Comparison of ENCODE assay signal across 14 cellular contexts in genomic region chr11:80365315-80365714, GRCh38.
A peak's percentile ranks its signal among the peaks of the same experiment; 100 is the strongest.
DNase-seq lines count a peak whose midpoint lies in the region; ATAC-seq, FAIRE-seq and TF ChIP-seq lines count a peak whose summit lies in the region.
"Had no signal": no experiment of that assay in that cellular context is flagged by ENCODE, and none has a peak within 500 bp of the region (broad histone marks: within the 10 kb centered on the region; RNA-seq: fewer than 3 reads in every experiment).

No MANE protein-coding gene starts in this region.

- no peak overlapping the region for H4K8ac ChIP-seq in mesendoderm (ENCODE audit: low read depth, low read length)

- no peaks in the 10 kb centered on the region for H3K79me1 ChIP-seq in mesendoderm (ENCODE audit: low read length)

- H3K4me3 ChIP-seq in GM12878 (no peak overlapping the region), foreskin fibroblast (ENCODE audit: low read depth in 1 of 2, low read length in 2 of 2) (no peak overlapping the region), mesendoderm (ENCODE audit: low read length) (no peak overlapping the region), psoas muscle (no peak overlapping the region)

- no peak for TF ChIP-seq RAD21 in GM12878 (IDR thresholded peaks at IDR 0.05; ENCODE audit: insufficient read depth, low read depth, low read length)

- no peaks in the 10 kb centered on the region for H3K79me2 ChIP-seq in GM12878 (ENCODE audit: control insufficient read depth, insufficient read depth, low read length)
- H3K79me2 ChIP-seq in mesendoderm (ENCODE audit: control insufficient read depth, insufficient read depth, low read length), result no peaks in the 10 kb centered on the region

- DNase-seq in GM12878 (ENCODE audit: low read depth, low spot score) (no peak), foreskin fibroblast (no peak), mesendoderm (no peak), psoas muscle (no peak)
- DNase-seq in stimulated activated CD4-positive, alpha-beta T cell treated with anti-CD3 and anti-CD28 coated beads, Interleukin-1b, Interleukin-23, amount 100 ng/mL, for 48 hours, result no peak
- DNase-seq: caudate nucleus; naive thymus-derived CD4-positive, alpha-beta T cell; NCI-H1694; NCI-H524 treated with DMSO at 0.1 percent for 48 hours; SHP77 had no signal

- TF ChIP-seq CTCF in GM12878 (IDR thresholded peaks at IDR 0.05 in 2 of 3, conservative IDR thresholded peaks at IDR 0.05 in 1 of 3; ENCODE audit: control insufficient read depth in 2 of 3, extremely low read depth in 1 of 3, insufficient read depth in 1 of 3, low read depth in 3 of 3, low read length in 3 of 3) (no peak), foreskin fibroblast (IDR thresholded peaks at IDR 0.05; ENCODE audit: low read depth, low read length) (no peak), psoas muscle (IDR thresholded peaks at IDR 0.05) (no peak)

- TF ChIP-seq POLR2A in GM12878 (IDR thresholded peaks at IDR 0.05; ENCODE audit: low read depth, low read length), result no peak

- H3K4me1 ChIP-seq in GM12878 (ENCODE audit: control insufficient read depth, insufficient read depth, low read length), result no peaks in the 10 kb centered on the region
- H3K4me1 ChIP-seq in mesendoderm (ENCODE audit: control insufficient read depth, low read depth, low read length), result no peaks in the 10 kb centered on the region
- no peaks in the 10 kb centered on the region for H3K4me1 ChIP-seq in psoas muscle

- no peak overlapping the region for H3K56ac ChIP-seq in mesendoderm (ENCODE audit: low read length)

- no peaks in the 10 kb centered on the region for H3K36me3 ChIP-seq in GM12878 (ENCODE audit: control insufficient read depth in 2 of 2, insufficient read depth in 2 of 2, low read length in 1 of 2)
- H3K36me3 ChIP-seq in mesendoderm (ENCODE audit: control insufficient read depth, insufficient read depth, low read length), result no peaks in the 10 kb centered on the region
- H3K36me3 ChIP-seq in psoas muscle (ENCODE audit: insufficient read depth in 1 of 2, low read depth in 1 of 2), result no peaks in the 10 kb centered on the region

- 35% methylated on average over 2 of the region's 2 CpGs for WGBS in GM12878 (ENCODE audit: insufficient coverage, insufficient replicate concordance, low lambda C conversion rate, missing lambda C conversion rate)
- no CpG with 5 or more reads among the region's 2 CpGs for WGBS in mesendoderm (ENCODE audit: extremely low coverage, insufficient coverage, low lambda C conversion rate)
- WGBS in psoas muscle, 3 donors, result 89 to 94% (median 91%) methylated on average over 2 of the region's 2 CpGs

- H3K9me3 ChIP-seq in GM12878 (replicated peaks; ENCODE audit: control insufficient read depth, insufficient read depth, low read length) (no peaks in the 10 kb centered on the region), psoas muscle (no peaks in the 10 kb centered on the region)

- H2BK15ac ChIP-seq in mesendoderm (replicated peaks; ENCODE audit: low read depth), result no peak overlapping the region

- intact Hi-C loops in GM12878 (cut with micrococcal nuclease; ENCODE audit: unreplicated experiment), result no loop called here
- intact Hi-C loops in psoas muscle (cut with DNase I), result no loop called here

- H2BK120ac ChIP-seq in mesendoderm (ENCODE audit: low read depth, low read length), result no peak overlapping the region

- H3K18ac ChIP-seq in mesendoderm (ENCODE audit: low read length), result no peak overlapping the region

- H3K27me3 ChIP-seq in GM12878 (replicated peaks in 1 of 2; ENCODE audit: control insufficient read depth in 2 of 2, insufficient read depth in 2 of 2, low read length in 1 of 2) (no peaks in the 10 kb centered on the region; a peak in 2 of 4 replicates), mesendoderm (ENCODE audit: insufficient read depth, low read length, poor library complexity) (no peaks in the 10 kb centered on the region), psoas muscle (ENCODE audit: insufficient read depth in 3 of 3, low read length in 2 of 3) (no peaks in the 10 kb centered on the region)

- peak overlapping the region; percentile 15; the same call in 1 of the 2 replicates for H3K4me2 ChIP-seq in GM12878 (ENCODE audit: control insufficient read depth, insufficient read depth)
- no peak overlapping the region for H3K4me2 ChIP-seq in mesendoderm (ENCODE audit: low read length)

- H2AFZ ChIP-seq in GM12878 (ENCODE audit: control insufficient read depth, low read depth, low read length), result peak overlapping the region; percentile 5

- H2BK5ac ChIP-seq in mesendoderm (ENCODE audit: low read length), result no peak overlapping the region

- H3K4ac ChIP-seq in mesendoderm (ENCODE audit: low read depth, low read length), result no peak overlapping the region

- SMC1A ChIA-PET in GM12878 (lab: Charles Lee; ENCODE audit: uncharacterized antibody, unreplicated experiment), result interaction anchor here (1.6 kb wide), 1 partner anchor 9 kb away, joined by 7 read pairs; no protein-coding TSS in a partner anchor

- BruUV-seq in GM12878 (replicated peaks; lab: Mats Ljungman, UMichigan), result no TSS peak

- ATAC-seq in GM18498 (IDR thresholded peaks at IDR 0.05; ENCODE audit: unreplicated experiment) (peak; percentile 84), GM19463 (IDR thresholded peaks at IDR 0.05; ENCODE audit: unreplicated experiment) (peak; percentile 64), HG03095 (IDR thresholded peaks at IDR 0.05; ENCODE audit: unreplicated experiment) (peak; percentile 80), GM12878 (peak; percentile 85), psoas muscle (no peak)
- ATAC-seq: naive thymus-derived CD4-positive, alpha-beta T cell; sciatic nerve had no signal

- RAD21 ChIA-PET in GM12878 (lab: Charles Lee; ENCODE audit: unreplicated experiment), result interaction anchor here (0.9 kb wide), 1 partner anchor 15 kb away, joined by 3 read pairs; no protein-coding TSS in a partner anchor

- no peak overlapping the region for H3K23ac ChIP-seq in mesendoderm (ENCODE audit: low read length)

- CTCF ChIA-PET in GM12878 (lab: Yijun Ruan, JAX), result interaction anchor here (0.6 kb wide), 1 partner anchor 24 kb away, joined by 3 read pairs; no protein-coding TSS in a partner anchor

- H2AK5ac ChIP-seq in mesendoderm (ENCODE audit: low read length), result no peak overlapping the region

- H4K5ac ChIP-seq in mesendoderm (ENCODE audit: low read length), result no peak overlapping the region

- POLR2A ChIA-PET in GM12878 (lab: Charles Lee), result no interaction called here

- H4K20me1 ChIP-seq in GM12878 (ENCODE audit: control insufficient read depth, insufficient read depth), result no peaks in the 10 kb centered on the region

- peak; percentile 35 for FAIRE-seq in GM12878 (lab: Jason Lieb, UNC)

- TF ChIP-seq EP300 in GM12878 (IDR thresholded peaks at IDR 0.05; ENCODE audit: borderline replicate concordance in 1 of 2, control insufficient read depth in 1 of 2, low read depth in 2 of 2, low read length in 2 of 2), result no peak

- H3K9ac ChIP-seq in GM12878 (ENCODE audit: control insufficient read depth, insufficient read depth, low read length), result no peak overlapping the region
- no peak overlapping the region for H3K9ac ChIP-seq in mesendoderm (ENCODE audit: low read length)

- in situ Hi-C loops in GM12878 (cut with MboI), result no loop called here

- no peak overlapping the region for H3K27ac ChIP-seq in GM12878 (ENCODE audit: control insufficient read depth, insufficient read depth)
- H3K27ac ChIP-seq in mesendoderm (ENCODE audit: low read depth, low read length), result no peak overlapping the region
- no peak overlapping the region for H3K27ac ChIP-seq in psoas muscle

TF ChIP-seq in GM12878, 131 proteins besides CTCF, POLR2A, EP300 and RAD21:
- no peak for TF ChIP-seq NR2F1 (conservative IDR thresholded peaks at IDR 0.05)
- no peak for TF ChIP-seq SMARCA5 (IDR thresholded peaks at IDR 0.05)
- no peak for TF ChIP-seq ZSCAN29 (IDR thresholded peaks at IDR 0.05)
- TF ChIP-seq NFIC (IDR thresholded peaks at IDR 0.05; ENCODE audit: low read depth, low read length), result no peak
- no peak for TF ChIP-seq SMC3 (IDR thresholded peaks at IDR 0.05; ENCODE audit: borderline replicate concordance, low read length)
- TF ChIP-seq FOS (IDR thresholded peaks at IDR 0.05; ENCODE audit: borderline replicate concordance, extremely low read depth, insufficient read length), result no peak
- no peak for TF ChIP-seq BHLHE40 (IDR thresholded peaks at IDR 0.05; ENCODE audit: borderline replicate concordance in 1 of 2, low read depth in 2 of 2, low read length in 1 of 2)
- no peak for TF ChIP-seq WRNIP1 (IDR thresholded peaks at IDR 0.05; ENCODE audit: borderline replicate concordance, low read depth, low read length)
- no peak for TF ChIP-seq POU2F2 (IDR thresholded peaks at IDR 0.05; ENCODE audit: borderline replicate concordance, low read depth, low read length)
- TF ChIP-seq PRDM15 (CRISPR knock-in tag; IDR thresholded peaks at IDR 0.05), result no peak
- TF ChIP-seq CHD4 (IDR thresholded peaks at IDR 0.05), result no peak
- no peak for TF ChIP-seq ZNF384 (IDR thresholded peaks at IDR 0.05; ENCODE audit: borderline replicate concordance, low read depth, low read length)
TF ChIP-seq in GM12878: peak in this region for 0.

Comparison
In these comparisons a context has a peak if more than half of its experiments do, and no peak if none do; other contexts are left out.
1. ATAC-seq: peak in GM18498 (single experiment), GM19463 (single experiment), HG03095 (single experiment) and GM12878 (single experiment); none in psoas muscle (0 of 4).